1 cellular context compared by ENCODE assay signal in genomic region chr17:81531013-81531412, GRCh38. TPM values are rescaled to one million over a fixed set of nuclear protein-coding genes. Genes with fewer than 3 reads are reported as not detected.
"Had no signal": no experiment of that assay in that cellular context is flagged by ENCODE, and none has a peak within 500 bp of the region (broad histone marks: within the 10 kb centered on the region; RNA-seq: fewer than 3 reads in every experiment).

No MANE protein-coding gene starts in this region.

RNA-seq across cellular contexts. Expression of gene FSCN2, which starts 2.8 kb away (rescaled TPM):
- polyA plus RNA-seq: keratinocyte had no signal
